In the genomic region with DNA sequence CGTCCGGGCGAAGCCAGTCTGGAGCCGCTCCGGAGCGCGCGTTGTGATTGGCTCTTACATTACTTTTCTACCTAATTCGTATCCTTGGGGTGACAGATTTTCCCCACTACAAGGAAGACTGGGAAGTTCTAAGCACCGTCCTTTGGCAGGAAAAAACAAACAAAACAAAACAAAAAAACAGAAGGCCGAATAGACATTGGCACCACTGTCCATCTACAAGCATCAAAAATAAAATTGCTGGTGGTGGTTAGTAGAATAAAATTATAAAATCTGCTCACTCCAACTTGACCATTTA, we compare ENCODE assay signal across 8 cellular contexts. TPM values are rescaled to one million over a fixed set of nuclear protein-coding genes. Genes with fewer than 3 reads are reported as not detected.
DNase-seq lines count a peak whose midpoint lies in the region; ATAC-seq and TF ChIP-seq lines count a peak whose summit lies in the region.

No MANE protein-coding gene starts in this region.

- H3K4me2 ChIP-seq in PC-9: peak overlapping the region; percentile 83

- no peaks in the 10 kb centered on the region for H3K9me2 ChIP-seq in PC-9 (ENCODE audit: insufficient read depth)

- peak overlapping the region; percentile 84 for H3K27ac ChIP-seq in PC-9
- H3K27ac ChIP-seq in epithelial cell of prostate: peak overlapping the region; percentile 94

- peak overlapping the region; percentile 73 for H3K27ac Mint-ChIP-seq in activated CD4-positive, alpha-beta T cell treated with anti-CD3 and anti-CD28 coated beads, Interleukin-2, amount 10 ng/mL, durations not matched to agents 24 days and 14 days
- peak overlapping the region; percentile 94 to 97 for H3K27ac Mint-ChIP-seq in natural killer cell treated with Interleukin-12 subunit alpha and Interleukin-12 subunit beta and Interleukin-15 and Interleukin-18, amount 100 ng/mL, for 72 hours

- peak overlapping the region; percentile 77 for H3K4me3 ChIP-seq in PC-9

- H3K4me3 Mint-ChIP-seq in activated CD4-positive, alpha-beta T cell treated with anti-CD3 and anti-CD28 coated beads, Interleukin-2, amount 10 ng/mL, durations not matched to agents 24 days and 14 days: peak overlapping the region; percentile 93
- peak overlapping the region; percentile 97 for H3K4me3 Mint-ChIP-seq in natural killer cell treated with Interleukin-12 subunit alpha and Interleukin-12 subunit beta and Interleukin-15 and Interleukin-18, amount 100 ng/mL, for 72 hours

- peaks cover 56% of the 10 kb centered on the region for H3K4me1 ChIP-seq in PC-9 (replicated peaks; ENCODE audit: insufficient read depth)

- H2AFZ ChIP-seq in PC-9: peak overlapping the region; percentile 93

- CTCF ChIA-PET in PC-9 (lab: Charles Lee): no interaction called here

- no peaks in the 10 kb centered on the region for H3K9me3 ChIP-seq in PC-9 (ENCODE audit: insufficient read depth, low read depth)

- H3K4me1 Mint-ChIP-seq in activated CD4-positive, alpha-beta T cell treated with anti-CD3 and anti-CD28 coated beads, Interleukin-2, amount 10 ng/mL, durations not matched to agents 24 days and 14 days: peaks cover 16% of the 10 kb centered on the region
- peaks cover 15 to 16% of the 10 kb centered on the region in 2 donors for H3K4me1 Mint-ChIP-seq in natural killer cell treated with Interleukin-12 subunit alpha and Interleukin-12 subunit beta and Interleukin-15 and Interleukin-18, amount 100 ng/mL, for 72 hours (ENCODE audit: low read depth in 2 of 2)

- peaks cover 42% of the 10 kb centered on the region for H3K27me3 Mint-ChIP-seq in activated CD4-positive, alpha-beta T cell treated with anti-CD3 and anti-CD28 coated beads, Interleukin-2, amount 10 ng/mL, durations not matched to agents 24 days and 14 days
- peaks cover 0 to 14% of the 10 kb centered on the region in 2 donors for H3K27me3 Mint-ChIP-seq in natural killer cell treated with Interleukin-12 subunit alpha and Interleukin-12 subunit beta and Interleukin-15 and Interleukin-18, amount 100 ng/mL, for 72 hours

- H3F3A ChIP-seq in PC-9 (ENCODE audit: insufficient read depth, low read depth): peaks cover 23% of the 10 kb centered on the region

- H3K27me3 ChIP-seq in PC-9 (ENCODE audit: insufficient read depth, low read depth): no peaks in the 10 kb centered on the region

- peaks cover 19% of the 10 kb centered on the region for H3K9me3 Mint-ChIP-seq in activated CD4-positive, alpha-beta T cell treated with anti-CD3 and anti-CD28 coated beads, Interleukin-2, amount 10 ng/mL, durations not matched to agents 24 days and 14 days
- H3K9me3 Mint-ChIP-seq in natural killer cell treated with Interleukin-12 subunit alpha and Interleukin-12 subunit beta and Interleukin-15 and Interleukin-18, amount 100 ng/mL, for 72 hours: no peaks in the 10 kb centered on the region

- H3K79me2 ChIP-seq in PC-9 (ENCODE audit: low read depth): peaks cover 42% of the 10 kb centered on the region

- DNase-seq in activated CD4-positive, alpha-beta T cell treated with anti-CD3 and anti-CD28 coated beads, Interleukin-2, amount 10 ng/mL, durations not matched to agents 24 days and 14 days: no peak
- no peak for DNase-seq in activated CD4-positive, alpha-beta T cell treated with anti-CD3 and anti-CD28 coated beads for 4 hours
- no peak for DNase-seq in PC-9
- DNase-seq in epithelial cell of prostate (ENCODE audit: low read depth, low spot score): no peak
- DNase-seq in natural killer cell treated with Interleukin-12 subunit alpha and Interleukin-12 subunit beta and Interleukin-15 and Interleukin-18, amount 100 ng/mL, for 72 hours (ENCODE audit: low spot score): no peak
- DNase-seq in kidney glomerular epithelial cell (lab: John Stamatoyannopoulos, UW): no peak
- DNase-seq in NCI-H2227 (lab: John Stamatoyannopoulos, UW; ENCODE audit: unreplicated experiment): no peak

- intact Hi-C loops in activated CD4-positive, alpha-beta T cell treated with anti-CD3 and anti-CD28 coated beads, Interleukin-2, amount 10 ng/mL, durations not matched to agents 24 days and 14 days (cut with micrococcal nuclease): loop anchor here (2.0 to 10.0 kb wide), 3 partner anchors 470 to 1002 kb away; a partner anchor contains a TSS
- intact Hi-C loops in PC-9 (cut with micrococcal nuclease; ENCODE audit: unreplicated experiment): loop anchor here (2.0 kb wide), 2 partner anchors 46 to 54 kb away; no protein-coding TSS in a partner anchor

- no peaks in the 10 kb centered on the region for H4K20me1 ChIP-seq in PC-9 (ENCODE audit: insufficient read depth)

- 0 out of 2 replicates have a peak, but pooled peaks cover 9% of the 10 kb centered on the region for H3K36me3 ChIP-seq in PC-9 (ENCODE audit: low read depth)

- ATAC-seq in HG02763 (IDR thresholded peaks at IDR 0.05; ENCODE audit: unreplicated experiment): peak; percentile 36
- ATAC-seq in natural killer cell treated with Interleukin-12 subunit alpha and Interleukin-12 subunit beta and Interleukin-15 and Interleukin-18, amount 100 ng/mL, for 72 hours: peak; percentile 54 to 60

- POLR2A ChIA-PET in PC-9 (lab: Charles Lee; ENCODE audit: unreplicated experiment): interaction anchor here (1.0 kb wide), 1 partner anchor 199 kb away, joined by 6 read pairs; no protein-coding TSS in a partner anchor

- H3K36me3 Mint-ChIP-seq in activated CD4-positive, alpha-beta T cell treated with anti-CD3 and anti-CD28 coated beads, Interleukin-2, amount 10 ng/mL, durations not matched to agents 24 days and 14 days (ENCODE audit: low read depth): peaks cover 2% of the 10 kb centered on the region
- H3K36me3 Mint-ChIP-seq in natural killer cell treated with Interleukin-12 subunit alpha and Interleukin-12 subunit beta and Interleukin-15 and Interleukin-18, amount 100 ng/mL, for 72 hours: no peaks in the 10 kb centered on the region

- TF ChIP-seq CTCF in PC-9 (conservative IDR thresholded peaks at IDR 0.05): no peak

- BruUV-seq in PC-9 (replicated peaks; lab: Mats Ljungman, UMichigan): TSS peak; percentile 100

RNA-seq across cellular contexts. Expression of a gene that starts 0.7 kb away (rescaled TPM):
- total RNA-seq in activated CD4-positive, alpha-beta T cell treated with anti-CD3 and anti-CD28 coated beads, Interleukin-2, amount 10 ng/mL, durations not matched to agents 24 days and 14 days: 3.6 and 4.6 TPM in 2 replicates
- 59.2 and 74.9 TPM in 2 replicates for total RNA-seq in PC-9 (2021)
- total RNA-seq in natural killer cell treated with Interleukin-12 subunit alpha and Interleukin-12 subunit beta and Interleukin-15 and Interleukin-18, amount 100 ng/mL, for 72 hours: 10 to 100 TPM; 15.0 to 35.7 TPM
